Comparison of ENCODE assay signal across 8 cellular contexts in genomic region chr11:110297082-110297725, GRCh38. TPM values are rescaled to one million over a fixed set of nuclear protein-coding genes. Genes with fewer than 3 reads are reported as not detected.
DNase-seq lines count a peak whose midpoint lies in the region; ATAC-seq, FAIRE-seq and TF ChIP-seq lines count a peak whose summit lies in the region.

No MANE protein-coding gene starts in this region.

- peaks cover 17% of the 10 kb centered on the region for H4K20me1 ChIP-seq in HepG2 (ENCODE audit: insufficient read depth, low read length)

- CTCF ChIA-PET in HepG2 (lab: Yijun Ruan, JAX; ENCODE audit: low intra/inter-chr PET ratio, low total read pairs) = no interaction called here

- intact Hi-C loops in heart right ventricle (cut with DNase I) = loop anchor here in 6 of 10 donors (2.0 to 10.0 kb wide), 9 partner anchors 45 to 138 kb away; partner anchors contain the start of gene FDX1 (in 3 of the 6)
- intact Hi-C loops in Right ventricle myocardium inferior (cut with DNase I) = loop anchor here (5.0 to 10.0 kb wide), 3 partner anchors 52 to 138 kb away; no protein-coding TSS in a partner anchor
- intact Hi-C loops in HepG2 (cut with micrococcal nuclease; ENCODE audit: unreplicated experiment) = loop anchor here (5.0 kb wide), 4 partner anchors 80 to 205 kb away; partner anchors contain the start of gene ZC3H12C
- intact Hi-C loops in upper lobe of right lung (cut with DNase I) = no loop called here

- H3K4me3 ChIP-seq in heart right ventricle = peak overlapping the region; percentile 47 to 99 (median 86)
- H3K4me3 ChIP-seq in HepG2 (replicated peaks in 1 of 3; ENCODE audit: insufficient read depth in 1 of 3, low read depth in 2 of 3, low read length in 3 of 3) = peak overlapping the region; percentile 79 to 92 (median 91)
- H3K4me3 ChIP-seq in upper lobe of right lung = peak overlapping the region; percentile 93

- H3K4me2 ChIP-seq in HepG2 (ENCODE audit: low read depth, low read length) = peak overlapping the region; percentile 83

- TF ChIP-seq POLR2A in HepG2 (IDR thresholded peaks at IDR 0.05; ENCODE audit: insufficient read depth in 1 of 2, low read depth in 2 of 2, low read length in 2 of 2) (no peak), GM12892 (IDR thresholded peaks at IDR 0.05; ENCODE audit: low read depth, low read length) (no peak)

- peak overlapping the region; percentile 65 for H2AFZ ChIP-seq in HepG2 (ENCODE audit: low read length)

- in situ Hi-C loops in HepG2 (cut with HindIII; ENCODE audit: extremely low pct_ligation_motif_present, low pct_unique_long_range_greater_than_20kb) = no loop called here

- H3K9me3 ChIP-seq in heart right ventricle = no peaks in the 10 kb centered on the region
- H3K9me3 ChIP-seq in HepG2 (ENCODE audit: low read length) = no peaks in the 10 kb centered on the region
- H3K9me3 ChIP-seq in upper lobe of right lung = no peaks in the 10 kb centered on the region

- H3K4me1 ChIP-seq in heart right ventricle (peaks cover 4 to 45% (median 38%) of the 10 kb centered on the region in 9 donors), HepG2 (ENCODE audit: insufficient read depth, low read length) (peaks cover 53% of the 10 kb centered on the region), upper lobe of right lung (peaks cover 25% of the 10 kb centered on the region)

- TF ChIP-seq CTCF in heart right ventricle (IDR thresholded peaks at IDR 0.05) (no peak), HepG2 (CRISPR knock-in tag; IDR thresholded peaks at IDR 0.05) (no peak), upper lobe of right lung (IDR thresholded peaks at IDR 0.05) (no peak)

- H3K36me3 ChIP-seq in heart right ventricle (no peaks in the 10 kb centered on the region), HepG2 (replicated peaks in 1 of 2; ENCODE audit: control insufficient read depth in 1 of 2, insufficient read depth in 2 of 2, low read length in 2 of 2) (no peaks in the 10 kb centered on the region), upper lobe of right lung (no peaks in the 10 kb centered on the region)

- H3K27ac ChIP-seq in heart right ventricle (peak overlapping the region; percentile 89 to 99 (median 98)), HepG2 (ENCODE audit: extremely low read length, insufficient read depth, low read length) (peak overlapping the region; percentile 40), upper lobe of right lung (peak overlapping the region; percentile 93)

- H3K27me3 ChIP-seq in heart right ventricle (no peaks in the 10 kb centered on the region), HepG2 (ENCODE audit: control insufficient read depth in 1 of 2, insufficient read depth in 2 of 2, low read length in 2 of 2) (no peaks in the 10 kb centered on the region), upper lobe of right lung (no peaks in the 10 kb centered on the region)

- ATAC-seq in heart right ventricle (no peak), Right ventricle myocardium inferior (no peak), HepG2 (peak; percentile 25; the same call in 1 of the 3 replicates), upper lobe of right lung (no peak), GM21447 (IDR thresholded peaks at IDR 0.05; ENCODE audit: unreplicated experiment) (no peak)

- DNase-seq in heart right ventricle (no peak), Right ventricle myocardium inferior (ENCODE audit: missing footprints) (no peak), astrocyte of the hippocampus (ENCODE audit: low read depth, low spot score) (peak; percentile 35), HepG2 (ENCODE audit: low spot score) (peak; percentile 43), upper lobe of right lung (no peak), 8988T (no peak), GM12892 (ENCODE audit: insufficient read length) (no peak)

- FAIRE-seq in HepG2 (lab: Jason Lieb, UNC) = no peak
- FAIRE-seq in GM12892 (lab: Jason Lieb, UNC) = no peak

- 41 to 45% methylated on average over 10 of the region's 10 CpGs for WGBS in heart right ventricle, 2 donors
- WGBS in HepG2 (ENCODE audit: low lambda C conversion rate) = 2% methylated on average over 10 of the region's 10 CpGs

- peaks cover 35% of the 10 kb centered on the region for H3K79me2 ChIP-seq in HepG2 (ENCODE audit: insufficient read depth, low read length)

- H3K9ac ChIP-seq in HepG2 (ENCODE audit: insufficient read depth, low read depth, low read length) = peak overlapping the region; percentile 58

- TF ChIP-seq RAD21 in HepG2 (CRISPR knock-in tag; IDR thresholded peaks at IDR 0.05) = no peak

- POLR2A ChIA-PET in HepG2 (lab: Yijun Ruan, JAX) = interaction anchor here (1.0 kb wide), 1 partner anchor 23 kb away, joined by 3 read pairs; no protein-coding TSS in a partner anchor

- no peak for TF ChIP-seq EP300 in HepG2 (IDR thresholded peaks at IDR 0.05; ENCODE audit: low read depth in 2 of 2, low read length in 2 of 2)
- no peak for TF ChIP-seq EP300 in HepG2 (CRISPR knock-in tag; IDR thresholded peaks at IDR 0.05; ENCODE audit: borderline replicate concordance)

- BruUV-seq in HepG2 (replicated peaks; lab: Mats Ljungman, UMichigan) = TSS peak; percentile 87

TF ChIP-seq in HepG2, 621 proteins besides CTCF, POLR2A, EP300 and RAD21:
- TF ChIP-seq, protein P1, sequence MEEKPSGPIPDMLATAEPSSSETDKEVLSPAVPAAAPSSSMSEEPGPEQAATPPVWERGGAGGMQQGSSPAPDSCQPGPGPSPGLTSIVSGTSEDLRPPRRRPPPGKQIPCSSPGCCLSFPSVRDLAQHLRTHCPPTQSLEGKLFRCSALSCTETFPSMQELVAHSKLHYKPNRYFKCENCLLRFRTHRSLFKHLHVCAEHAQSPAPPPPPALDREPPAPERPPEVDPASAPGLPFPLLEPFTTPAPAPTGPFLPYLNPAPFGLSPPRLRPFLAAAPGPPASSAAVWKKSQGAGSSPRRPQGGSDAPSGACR (CRISPR knock-in tag; IDR thresholded peaks at IDR 0.05) = peak; percentile 9; the same call in 1 of the 2 replicates
- TF ChIP-seq, protein P2, sequence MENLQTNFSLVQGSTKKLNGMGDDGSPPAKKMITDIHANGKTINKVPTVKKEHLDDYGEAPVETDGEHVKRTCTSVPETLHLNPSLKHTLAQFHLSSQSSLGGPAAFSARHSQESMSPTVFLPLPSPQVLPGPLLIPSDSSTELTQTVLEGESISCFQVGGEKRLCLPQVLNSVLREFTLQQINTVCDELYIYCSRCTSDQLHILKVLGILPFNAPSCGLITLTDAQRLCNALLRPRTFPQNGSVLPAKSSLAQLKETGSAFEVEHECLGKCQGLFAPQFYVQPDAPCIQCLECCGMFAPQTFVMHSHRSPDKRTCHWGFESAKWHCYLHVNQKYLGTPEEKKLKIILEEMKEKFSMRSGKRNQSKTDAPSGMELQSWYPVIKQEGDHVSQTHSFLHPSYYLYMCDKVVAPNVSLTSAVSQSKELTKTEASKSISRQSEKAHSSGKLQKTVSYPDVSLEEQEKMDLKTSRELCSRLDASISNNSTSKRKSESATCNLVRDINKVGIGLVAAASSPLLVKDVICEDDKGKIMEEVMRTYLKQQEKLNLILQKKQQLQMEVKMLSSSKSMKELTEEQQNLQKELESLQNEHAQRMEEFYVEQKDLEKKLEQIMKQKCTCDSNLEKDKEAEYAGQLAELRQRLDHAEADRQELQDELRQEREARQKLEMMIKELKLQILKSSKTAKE (CRISPR knock-in tag; IDR thresholded peaks at IDR 0.05; ENCODE audit: borderline replicate concordance) = no peak
- peak; percentile 58 for TF ChIP-seq FOSL2 (CRISPR knock-in tag; IDR thresholded peaks at IDR 0.05)
- no peak for TF ChIP-seq ZNF207 (IDR thresholded peaks at IDR 0.05; ENCODE audit: borderline replicate concordance)
- TF ChIP-seq, protein P3, sequence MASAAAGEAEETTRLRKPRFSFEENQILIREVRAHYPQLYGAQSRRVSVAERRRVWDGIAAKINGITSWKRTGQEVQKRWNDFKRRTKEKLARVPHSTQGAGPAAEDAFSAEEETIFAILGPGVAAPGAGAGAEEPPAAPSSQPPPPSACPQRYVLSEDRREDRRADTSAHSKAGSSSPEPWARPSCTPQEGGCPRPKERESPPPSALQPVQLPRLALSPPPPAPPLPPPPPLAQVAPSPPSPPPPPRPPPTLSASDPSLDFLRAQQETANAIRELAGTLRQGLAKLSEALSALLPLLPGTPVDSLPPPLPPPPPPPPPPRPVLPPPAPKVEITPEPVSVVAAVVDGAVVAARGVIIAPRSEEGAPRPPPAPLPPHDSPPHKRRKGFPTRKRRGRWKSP (CRISPR knock-in tag; IDR thresholded peaks at IDR 0.05) = peak; percentile 40; the same call in 1 of the 2 replicates
- 0 out of 2 replicates have a peak, but pooled peaks have one; percentile 21 for TF ChIP-seq ZFP90 (CRISPR knock-in tag; IDR thresholded peaks at IDR 0.05; ENCODE audit: borderline replicate concordance)

RNA-seq across cellular contexts. Expression of gene RDX, which starts 0.8 kb away (rescaled TPM):
- total RNA-seq in heart right ventricle (100 to 1,000 TPM; 105 to 140 (median 127) TPM), Right ventricle myocardium inferior (116 TPM), HepG2 (2016; rRNA removed; fragmentation: Illumina TruSeq; extraction: Trizol) (63.1 and 93.4 TPM in 2 replicates), upper lobe of right lung (146 TPM)
- polyA plus RNA-seq in heart right ventricle (10 to 100 TPM; 28.2 to 85.4 TPM), HepG2 (2011; rRNA removed) (12.7 and 20.7 TPM in 2 replicates)
- total RNA-seq in HepG2 (2016; cell fraction: cytosol; rRNA removed; fragmentation: Illumina TruSeq; extraction: Trizol; ENCODE audit: low read depth) = 6.5 and 8.1 TPM in 2 replicates
- 58.8 and 76.9 TPM in 2 replicates for total RNA-seq in HepG2 (2016; cell fraction: insoluble cytoplasmic fraction; rRNA removed; fragmentation: Illumina TruSeq; extraction: Trizol)
- total RNA-seq in HepG2 (2016; cell fraction: membrane; rRNA removed; fragmentation: Illumina TruSeq; extraction: Trizol) = 20.6 and 25.7 TPM in 2 replicates
- total RNA-seq in HepG2 (2016; cell fraction: nucleus; rRNA removed; fragmentation: Illumina TruSeq; extraction: Trizol) = 32.3 and 40.7 TPM in 2 replicates
- polyA plus RNA-seq in HepG2 (2011; cell fraction: cytosol; rRNA removed) = 7.4 and 9.4 TPM in 2 replicates
- polyA plus RNA-seq in HepG2 (2011; cell fraction: nucleus; rRNA removed) = 5.0 and 8.0 TPM in 2 replicates
- polyA plus RNA-seq in HepG2 (2012) = 41.4 and 47.6 TPM in 2 replicates
- 3.3 and 3.9 TPM in 2 replicates for polyA plus RNA-seq in HepG2 (2016; cell fraction: cytosol; fragmentation: Illumina TruSeq; extraction: Trizol; ENCODE audit: low read depth)
- 55.3 and 66.3 TPM in 2 replicates for polyA plus RNA-seq in HepG2 (2016; cell fraction: insoluble cytoplasmic fraction; fragmentation: Illumina TruSeq; extraction: Trizol; ENCODE audit: low read depth)
- 8.9 and 11.8 TPM in 2 replicates for polyA plus RNA-seq in HepG2 (2016; cell fraction: membrane; fragmentation: Illumina TruSeq; extraction: Trizol; ENCODE audit: low read depth)
- polyA plus RNA-seq in HepG2 (2016; cell fraction: nucleus; fragmentation: Illumina TruSeq; extraction: Trizol; ENCODE audit: insufficient read depth, low read depth) = 25.6 and 30.3 TPM in 2 replicates
- 16.4 and 35.5 TPM in 2 replicates for polyA minus RNA-seq in HepG2 (2011; rRNA and poly(A)+ RNA removed; ENCODE audit: low replicate concordance)
- 38.8 and 46.6 TPM in 2 replicates for polyA minus RNA-seq in HepG2 (2011; cell fraction: cytosol; rRNA and poly(A)+ RNA removed)
- polyA minus RNA-seq in HepG2 (2011; cell fraction: nucleus; rRNA and poly(A)+ RNA removed) = 29.5 and 31.2 TPM in 2 replicates
- 47.9 TPM for polyA plus RNA-seq in GM12892 (2012; ENCODE audit: missing spikeins)

Comparison
In these comparisons a context has a peak if more than half of its experiments do, and no peak if none do; other contexts are left out.
1. DNase-seq: peak in astrocyte of the hippocampus (single experiment) and HepG2 (single experiment); none in heart right ventricle (0 of 2), Right ventricle myocardium inferior (single experiment), upper lobe of right lung (single experiment), 8988T (single experiment) and GM12892 (single experiment).
2. H3K27ac ChIP-seq: peak in every context shown above with its lines; median percentile 98 in heart right ventricle; 93 in upper lobe of right lung; 40 in HepG2.
3. Peak in every context shown above with its lines, with median percentiles within 50 percentile points of each other: H3K4me3 ChIP-seq.